In the genomic region with DNA sequence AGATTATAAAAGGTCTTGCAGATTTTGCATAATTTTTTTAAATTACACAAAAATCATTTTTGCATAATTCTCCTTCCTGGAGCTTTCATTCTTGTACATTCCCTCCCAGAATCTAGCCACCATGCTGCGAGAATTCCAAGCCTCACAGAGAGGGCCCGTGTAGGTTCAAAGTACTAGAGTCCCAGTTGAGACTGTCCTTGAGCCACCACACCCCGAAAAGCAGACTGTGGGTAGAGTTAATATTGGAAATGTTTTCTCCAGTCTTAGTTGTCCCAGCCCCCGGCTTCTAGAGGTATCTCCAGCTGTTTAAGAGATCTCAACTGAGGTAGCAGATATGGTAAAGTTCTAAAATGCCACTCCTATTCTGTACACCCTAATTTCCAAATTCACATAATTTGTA, we compare ENCODE assay signal across 19 cellular contexts.
"Had no signal": no experiment of that assay in that cellular context is flagged by ENCODE, and none has a peak within 500 bp of the region (broad histone marks: within the 10 kb centered on the region; RNA-seq: fewer than 3 reads in every experiment).

No MANE protein-coding gene starts in this region.

- FAIRE-seq: endothelial cell of umbilical vein, frontal cortex, kidney had no signal

- H3K4me2 ChIP-seq: hepatocyte had no signal

- H3K79me2 ChIP-seq: hepatocyte had no signal

- H3K4me3 ChIP-seq: coronary artery, esophagus muscularis mucosa, gastroesophageal sphincter, heart left ventricle, hepatocyte, left lung, lower lobe of right lung had no signal

- H3K27ac ChIP-seq: coronary artery, esophagus muscularis mucosa, foreskin keratinocyte, gastroesophageal sphincter, heart left ventricle, hepatocyte, left lung, lower lobe of right lung had no signal

- H3K36me3 ChIP-seq: esophagus muscularis mucosa, gastroesophageal sphincter, heart left ventricle, left lung, lower lobe of right lung had no signal

- H3K9me3 ChIP-seq: esophagus muscularis mucosa, gastroesophageal sphincter, lower lobe of right lung had no signal

- H3K27me3 ChIP-seq: esophagus muscularis mucosa, foreskin keratinocyte, gastroesophageal sphincter, heart left ventricle, hepatocyte, left lung had no signal

- H3K4me1 ChIP-seq: foreskin keratinocyte, gastroesophageal sphincter, left lung had no signal

- DNase-seq: effector CD8-positive, alpha-beta T cell; foreskin keratinocyte; heart left ventricle; hypothalamus; immature natural killer cell; islet precursor cell; kidney; kidney glomerular epithelial cell; left lung; left ventricle myocardium superior; lower lobe of right lung; mesenchymal stem cell; naive thymus-derived CD4-positive, alpha-beta T cell had no signal

- ATAC-seq: foreskin keratinocyte; gastroesophageal sphincter; heart left ventricle; left lung; left ventricle myocardium superior; lower lobe of right lung; naive thymus-derived CD4-positive, alpha-beta T cell had no signal

- H2AFZ ChIP-seq: hepatocyte had no signal
